16 cellular contexts compared by ENCODE assay signal in genomic region chr2:205869439-205869838, GRCh38.
DNase-seq lines count a peak whose midpoint lies in the region; ATAC-seq and TF ChIP-seq lines count a peak whose summit lies in the region.
"Had no signal": no experiment of that assay in that cellular context is flagged by ENCODE, and none has a peak within 500 bp of the region (broad histone marks: within the 10 kb centered on the region; RNA-seq: fewer than 3 reads in every experiment).

No MANE protein-coding gene starts in this region.

- H3K4me1 ChIP-seq in smooth muscle cell (ENCODE audit: low read depth) (no peaks in the 10 kb centered on the region), gastroesophageal sphincter (peaks cover 0 to 14% (median 4%) of the 10 kb centered on the region in 3 donors)

- H3K27ac Mint-ChIP-seq in activated naive CD8-positive, alpha-beta T cell treated with anti-CD3 and anti-CD28 coated beads, Interleukin-2, amount 10 ng/mL, durations not matched to agents 7 days and 5 days = peak overlapping the region; percentile 53
- no peak overlapping the region for H3K27ac Mint-ChIP-seq in activated naive CD8-positive, alpha-beta T cell treated with anti-CD3 and anti-CD28 coated beads, Interleukin-2, amount 50 U/mL, for 24 hours
- H3K27ac Mint-ChIP-seq: H9 had no signal

- no peak overlapping the region for H2AFZ ChIP-seq in smooth muscle cell (ENCODE audit: low read depth)

- POLR2A ChIA-PET in activated naive CD8-positive, alpha-beta T cell treated with anti-CD3 and anti-CD28 coated beads, Interleukin-2, amount 10 ng/mL, durations not matched to agents 7 days and 5 days (lab: Charles Lee) = no interaction called here

- H3K36me3 ChIP-seq in smooth muscle cell (ENCODE audit: low read depth) (no peaks in the 10 kb centered on the region), gastroesophageal sphincter (no peaks in the 10 kb centered on the region)
- H3K36me3 ChIP-seq: SJCRH30 had no signal

- peak overlapping the region; percentile 48 for H3K4me3 Mint-ChIP-seq in activated naive CD8-positive, alpha-beta T cell treated with anti-CD3 and anti-CD28 coated beads, Interleukin-2, amount 10 ng/mL, durations not matched to agents 7 days and 5 days
- no peak overlapping the region for H3K4me3 Mint-ChIP-seq in activated naive CD8-positive, alpha-beta T cell treated with anti-CD3 and anti-CD28 coated beads, Interleukin-2, amount 50 U/mL, for 24 hours
- H3K4me3 Mint-ChIP-seq: CD4-positive, CD25-positive, alpha-beta regulatory T cell; H9 had no signal

- H3K27me3 ChIP-seq in smooth muscle cell (ENCODE audit: low read depth) (no peaks in the 10 kb centered on the region), gastroesophageal sphincter (no peaks in the 10 kb centered on the region)
- H3K27me3 ChIP-seq: SJCRH30 had no signal

- peaks cover 23% of the 10 kb centered on the region for H3K4me1 Mint-ChIP-seq in activated naive CD8-positive, alpha-beta T cell treated with anti-CD3 and anti-CD28 coated beads, Interleukin-2, amount 10 ng/mL, durations not matched to agents 7 days and 5 days
- peaks cover 16% of the 10 kb centered on the region for H3K4me1 Mint-ChIP-seq in activated naive CD8-positive, alpha-beta T cell treated with anti-CD3 and anti-CD28 coated beads, Interleukin-2, amount 50 U/mL, for 24 hours
- H3K4me1 Mint-ChIP-seq: CD4-positive, CD25-positive, alpha-beta regulatory T cell had no signal

- H3K27me3 Mint-ChIP-seq in activated naive CD8-positive, alpha-beta T cell treated with anti-CD3 and anti-CD28 coated beads, Interleukin-2, amount 10 ng/mL, durations not matched to agents 7 days and 5 days = peaks cover 32% of the 10 kb centered on the region
- peaks cover 32% of the 10 kb centered on the region for H3K27me3 Mint-ChIP-seq in activated naive CD8-positive, alpha-beta T cell treated with anti-CD3 and anti-CD28 coated beads, Interleukin-2, amount 50 U/mL, for 24 hours

- peak overlapping the region; percentile 37 for H3K4me2 ChIP-seq in smooth muscle cell

- no peak for TF ChIP-seq EP300 in gastroesophageal sphincter (IDR thresholded peaks at IDR 0.05)

- H3K36me3 Mint-ChIP-seq in activated naive CD8-positive, alpha-beta T cell treated with anti-CD3 and anti-CD28 coated beads, Interleukin-2, amount 10 ng/mL, durations not matched to agents 7 days and 5 days = no peaks in the 10 kb centered on the region
- no peaks in the 10 kb centered on the region for H3K36me3 Mint-ChIP-seq in activated naive CD8-positive, alpha-beta T cell treated with anti-CD3 and anti-CD28 coated beads, Interleukin-2, amount 50 U/mL, for 24 hours (ENCODE audit: low read depth)
- H3K36me3 Mint-ChIP-seq: CD4-positive, CD25-positive, alpha-beta regulatory T cell had no signal

- no peak for ATAC-seq in activated naive CD8-positive, alpha-beta T cell treated with anti-CD3 and anti-CD28 coated beads, Interleukin-2, amount 10 ng/mL, durations not matched to agents 7 days and 5 days (ENCODE audit: low read depth)
- ATAC-seq in activated naive CD8-positive, alpha-beta T cell treated with anti-CD3 and anti-CD28 coated beads, Interleukin-2, amount 50 U/mL, for 24 hours = no peak
- ATAC-seq in left colon = no peak
- no peak for ATAC-seq in gastroesophageal sphincter
- no peak for ATAC-seq in HG03457 (IDR thresholded peaks at IDR 0.05; ENCODE audit: unreplicated experiment)

- no peak overlapping the region for H3K9ac ChIP-seq in smooth muscle cell (ENCODE audit: low read depth)

- TF ChIP-seq CTCF in smooth muscle cell (IDR thresholded peaks at IDR 0.05; ENCODE audit: borderline replicate concordance, insufficient read depth, poor library complexity, severe bottlenecking) (no peak), gastroesophageal sphincter (IDR thresholded peaks at IDR 0.05) (no peak)

- TF ChIP-seq POLR2A in gastroesophageal sphincter (IDR thresholded peaks at IDR 0.05) = no peak

- intact Hi-C loops in left colon (cut with DNase I, micrococcal nuclease) = no loop called here

- H3K27ac ChIP-seq in smooth muscle cell (ENCODE audit: low read depth) (no peak overlapping the region), gastroesophageal sphincter (no peak overlapping the region)
- H3K27ac ChIP-seq: RWPE1, SJCRH30 had no signal

- no peaks in the 10 kb centered on the region for H4K20me1 ChIP-seq in smooth muscle cell (ENCODE audit: low read depth)

- DNase-seq in activated naive CD8-positive, alpha-beta T cell treated with anti-CD3 and anti-CD28 coated beads, Interleukin-2, amount 10 ng/mL, durations not matched to agents 7 days and 5 days = no peak
- DNase-seq in activated naive CD8-positive, alpha-beta T cell treated with anti-CD3 and anti-CD28 coated beads, Interleukin-2, amount 50 U/mL, for 24 hours = no peak
- DNase-seq in MV-4-11 (lab: John Stamatoyannopoulos, UW) (peak; percentile 54), amniotic epithelial cell (ENCODE audit: low read depth) (peak; percentile 42), smooth muscle cell (lab: John Stamatoyannopoulos, UW; ENCODE audit: unreplicated experiment) (no peak), left colon (no peak)
- DNase-seq: DMS53, H9, NCI-H187 treated with DMSO at 0.1 percent for 48 hours, NCI-H2171 treated with DMSO at 0.1 percent for 48 hours, NCI-H774, SJCRH30 had no signal

- no peaks in the 10 kb centered on the region for H3K9me3 Mint-ChIP-seq in activated naive CD8-positive, alpha-beta T cell treated with anti-CD3 and anti-CD28 coated beads, Interleukin-2, amount 10 ng/mL, durations not matched to agents 7 days and 5 days
- H3K9me3 Mint-ChIP-seq in activated naive CD8-positive, alpha-beta T cell treated with anti-CD3 and anti-CD28 coated beads, Interleukin-2, amount 50 U/mL, for 24 hours = no peaks in the 10 kb centered on the region

- no peaks in the 10 kb centered on the region for H3F3A ChIP-seq in smooth muscle cell (ENCODE audit: low read depth)

- H3K4me3 ChIP-seq in smooth muscle cell (no peak overlapping the region), gastroesophageal sphincter (no peak overlapping the region)
- H3K4me3 ChIP-seq: SJCRH30 had no signal

- H3K79me2 ChIP-seq in smooth muscle cell (ENCODE audit: low read depth) = no peaks in the 10 kb centered on the region

- H3K9me3 ChIP-seq in smooth muscle cell (replicated peaks; ENCODE audit: low read depth) (no peaks in the 10 kb centered on the region), gastroesophageal sphincter (no peaks in the 10 kb centered on the region)
- H3K9me3 ChIP-seq: SJCRH30 had no signal

Comparison
In these comparisons a context has a peak if more than half of its experiments do, and no peak if none do; other contexts are left out.
1. DNase-seq: peak in MV-4-11 (single experiment) and amniotic epithelial cell (single experiment); none in activated naive CD8-positive, alpha-beta T cell treated with anti-CD3 and anti-CD28 coated beads, Interleukin-2, amount 10 ng/mL, durations not matched to agents 7 days and 5 days (single experiment), activated naive CD8-positive, alpha-beta T cell treated with anti-CD3 and anti-CD28 coated beads, Interleukin-2, amount 50 U/mL, for 24 hours (single experiment), smooth muscle cell (single experiment) and left colon (0 of 2).